Comparison of ENCODE assay signal across 8 cellular contexts in genomic region chr3:195989921-195990840, GRCh38.
A peak's percentile ranks its signal among the peaks of the same experiment; 100 is the strongest.
DNase-seq lines count a peak whose midpoint lies in the region; ATAC-seq and TF ChIP-seq lines count a peak whose summit lies in the region.
"Not testable (repeated sequence)": the region's sequence is repeated elsewhere in the genome, so short reads cannot be mapped to it uniquely, and the experiment has no call there.

No MANE protein-coding gene starts in this region.

- POLR2A ChIA-PET in CD4-positive, alpha-beta T cell (lab: Charles Lee); activated naive CD8-positive, alpha-beta T cell treated with anti-CD3 and anti-CD28 coated beads, Interleukin-2, amount 10 ng/mL, durations not matched to agents 7 days and 5 days (lab: Charles Lee); naive thymus-derived CD8-positive, alpha-beta T cell (lab: Charles Lee): not testable (repeated sequence)

- not testable (repeated sequence) for H3K9me3 ChIP-seq in CD4-positive, alpha-beta T cell (ENCODE audit: control insufficient read depth, low read length)

- not testable (repeated sequence) for H3K4me1 Mint-ChIP-seq in CD4-positive, alpha-beta T cell (ENCODE audit: low read depth); activated naive CD8-positive, alpha-beta T cell treated with anti-CD3 and anti-CD28 coated beads, Interleukin-2, amount 10 ng/mL, durations not matched to agents 7 days and 5 days
- peaks cover 0 to 15% (median 5%) of the 10 kb centered on the region in 4 donors for H3K4me1 Mint-ChIP-seq in naive thymus-derived CD8-positive, alpha-beta T cell

- not testable (repeated sequence) for H3K27me3 ChIP-seq in CD4-positive, alpha-beta T cell (ENCODE audit: control insufficient read depth, insufficient read depth, low read length)

- not testable (repeated sequence) for TF ChIP-seq CTCF in CD4-positive, alpha-beta T cell (IDR thresholded peaks at IDR 0.05)

- H3K27ac Mint-ChIP-seq in CD4-positive, alpha-beta T cell = peak overlapping the region; percentile 58
- H3K27ac Mint-ChIP-seq in activated naive CD8-positive, alpha-beta T cell treated with anti-CD3 and anti-CD28 coated beads, Interleukin-2, amount 10 ng/mL, durations not matched to agents 7 days and 5 days = peak overlapping the region; percentile 56
- H3K27ac Mint-ChIP-seq in naive thymus-derived CD8-positive, alpha-beta T cell = peak overlapping the region; percentile 77 to 91 (median 88)

- CTCF ChIA-PET in CD4-positive, alpha-beta T cell (lab: Charles Lee) = not testable (repeated sequence)

- H3K4me3 Mint-ChIP-seq in CD4-positive, alpha-beta T cell = peak overlapping the region; percentile 85
- peak overlapping the region; percentile 78 for H3K4me3 Mint-ChIP-seq in activated naive CD8-positive, alpha-beta T cell treated with anti-CD3 and anti-CD28 coated beads, Interleukin-2, amount 10 ng/mL, durations not matched to agents 7 days and 5 days
- peak overlapping the region; percentile 74 to 92 (median 84) for H3K4me3 Mint-ChIP-seq in naive thymus-derived CD8-positive, alpha-beta T cell

- ATAC-seq in CD4-positive, alpha-beta T cell (ENCODE audit: poor library complexity) = peak; percentile 92
- ATAC-seq in GM19463 (IDR thresholded peaks at IDR 0.05; ENCODE audit: unreplicated experiment) (peak; percentile 90), HG03342 (IDR thresholded peaks at IDR 0.05; ENCODE audit: unreplicated experiment) (peak; percentile 83)
- peak; percentile 93 for ATAC-seq in activated naive CD8-positive, alpha-beta T cell treated with anti-CD3 and anti-CD28 coated beads, Interleukin-2, amount 10 ng/mL, durations not matched to agents 7 days and 5 days (ENCODE audit: low read depth)
- peak; percentile 88 to 90 for ATAC-seq in naive thymus-derived CD8-positive, alpha-beta T cell

- DNase-seq in CD4-positive, alpha-beta T cell = peak; percentile 78 to 96 (median 90)
- DNase-seq in SW480 (ENCODE audit: low spot score) (peak; percentile 72), globus pallidus (ENCODE audit: low spot score) (peak; percentile 85)
- peak; percentile 98 for DNase-seq in activated naive CD8-positive, alpha-beta T cell treated with anti-CD3 and anti-CD28 coated beads, Interleukin-2, amount 10 ng/mL, durations not matched to agents 7 days and 5 days
- DNase-seq in naive thymus-derived CD8-positive, alpha-beta T cell = peak; percentile 83 to 96 (median 88)
- peak; percentile 94 for DNase-seq in stimulated activated CD8-positive, alpha-beta memory T cell treated with anti-CD3 and anti-CD28 coated beads, Interleukin-15, amount 100 ng/mL, for 48 hours (ENCODE audit: low read depth in 2 of 2)

- intact Hi-C loops in CD4-positive, alpha-beta T cell (cut with DNase I, micrococcal nuclease) = loop anchor here in 1 of 2 experiments (10.0 kb wide), 1 partner anchor 195 kb away; no protein-coding TSS in a partner anchor

- H3K27ac ChIP-seq in CD4-positive, alpha-beta T cell (ENCODE audit: low read depth, low read length) = not testable (repeated sequence)

- not testable (repeated sequence) for H3K36me3 Mint-ChIP-seq in CD4-positive, alpha-beta T cell (ENCODE audit: low read depth); activated naive CD8-positive, alpha-beta T cell treated with anti-CD3 and anti-CD28 coated beads, Interleukin-2, amount 10 ng/mL, durations not matched to agents 7 days and 5 days; naive thymus-derived CD8-positive, alpha-beta T cell

- not testable (repeated sequence) for H3K27me3 Mint-ChIP-seq in CD4-positive, alpha-beta T cell; activated naive CD8-positive, alpha-beta T cell treated with anti-CD3 and anti-CD28 coated beads, Interleukin-2, amount 10 ng/mL, durations not matched to agents 7 days and 5 days; naive thymus-derived CD8-positive, alpha-beta T cell

- not testable (repeated sequence) for H3K9me3 Mint-ChIP-seq in CD4-positive, alpha-beta T cell; activated naive CD8-positive, alpha-beta T cell treated with anti-CD3 and anti-CD28 coated beads, Interleukin-2, amount 10 ng/mL, durations not matched to agents 7 days and 5 days; naive thymus-derived CD8-positive, alpha-beta T cell
